Comparison of ENCODE assay signal across 1 cellular context in the genomic region with DNA sequence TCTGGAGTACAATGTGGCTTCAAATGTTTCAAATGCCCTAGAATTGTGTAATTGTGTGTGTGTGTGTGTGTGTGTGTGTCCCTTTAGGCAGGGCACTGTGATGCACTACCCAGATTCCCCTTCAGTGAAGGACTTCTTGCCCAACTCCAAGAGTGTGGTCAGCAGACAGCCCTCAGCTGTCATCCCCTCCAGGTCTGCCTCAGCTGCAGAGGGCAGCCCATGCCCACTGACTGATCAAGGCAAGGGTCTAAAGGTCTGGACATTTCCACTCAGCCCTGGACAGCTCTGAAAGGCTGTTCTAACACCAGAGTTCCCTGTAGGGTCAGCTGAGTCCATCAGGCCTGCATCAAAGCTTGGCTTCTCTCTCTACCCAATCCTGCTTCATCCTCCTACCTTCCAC.
TF ChIP-seq lines count a peak whose summit lies in the region.

No MANE protein-coding gene starts in this region.

TF ChIP-seq in HepG2, 621 proteins besides CTCF, POLR2A, EP300 and RAD21 (continued from another document):
- TF ChIP-seq, protein P1, sequence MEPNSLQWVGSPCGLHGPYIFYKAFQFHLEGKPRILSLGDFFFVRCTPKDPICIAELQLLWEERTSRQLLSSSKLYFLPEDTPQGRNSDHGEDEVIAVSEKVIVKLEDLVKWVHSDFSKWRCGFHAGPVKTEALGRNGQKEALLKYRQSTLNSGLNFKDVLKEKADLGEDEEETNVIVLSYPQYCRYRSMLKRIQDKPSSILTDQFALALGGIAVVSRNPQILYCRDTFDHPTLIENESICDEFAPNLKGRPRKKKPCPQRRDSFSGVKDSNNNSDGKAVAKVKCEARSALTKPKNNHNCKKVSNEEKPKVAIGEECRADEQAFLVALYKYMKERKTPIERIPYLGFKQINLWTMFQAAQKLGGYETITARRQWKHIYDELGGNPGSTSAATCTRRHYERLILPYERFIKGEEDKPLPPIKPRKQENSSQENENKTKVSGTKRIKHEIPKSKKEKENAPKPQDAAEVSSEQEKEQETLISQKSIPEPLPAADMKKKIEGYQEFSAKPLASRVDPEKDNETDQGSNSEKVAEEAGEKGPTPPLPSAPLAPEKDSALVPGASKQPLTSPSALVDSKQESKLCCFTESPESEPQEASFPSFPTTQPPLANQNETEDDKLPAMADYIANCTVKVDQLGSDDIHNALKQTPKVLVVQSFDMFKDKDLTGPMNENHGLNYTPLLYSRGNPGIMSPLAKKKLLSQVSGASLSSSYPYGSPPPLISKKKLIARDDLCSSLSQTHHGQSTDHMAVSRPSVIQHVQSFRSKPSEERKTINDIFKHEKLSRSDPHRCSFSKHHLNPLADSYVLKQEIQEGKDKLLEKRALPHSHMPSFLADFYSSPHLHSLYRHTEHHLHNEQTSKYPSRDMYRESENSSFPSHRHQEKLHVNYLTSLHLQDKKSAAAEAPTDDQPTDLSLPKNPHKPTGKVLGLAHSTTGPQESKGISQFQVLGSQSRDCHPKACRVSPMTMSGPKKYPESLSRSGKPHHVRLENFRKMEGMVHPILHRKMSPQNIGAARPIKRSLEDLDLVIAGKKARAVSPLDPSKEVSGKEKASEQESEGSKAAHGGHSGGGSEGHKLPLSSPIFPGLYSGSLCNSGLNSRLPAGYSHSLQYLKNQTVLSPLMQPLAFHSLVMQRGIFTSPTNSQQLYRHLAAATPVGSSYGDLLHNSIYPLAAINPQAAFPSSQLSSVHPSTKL (CRISPR knock-in tag; IDR thresholded peaks at IDR 0.05) = peak; percentile 53; the same call in 1 of the 2 replicates
- TF ChIP-seq, protein P2, sequence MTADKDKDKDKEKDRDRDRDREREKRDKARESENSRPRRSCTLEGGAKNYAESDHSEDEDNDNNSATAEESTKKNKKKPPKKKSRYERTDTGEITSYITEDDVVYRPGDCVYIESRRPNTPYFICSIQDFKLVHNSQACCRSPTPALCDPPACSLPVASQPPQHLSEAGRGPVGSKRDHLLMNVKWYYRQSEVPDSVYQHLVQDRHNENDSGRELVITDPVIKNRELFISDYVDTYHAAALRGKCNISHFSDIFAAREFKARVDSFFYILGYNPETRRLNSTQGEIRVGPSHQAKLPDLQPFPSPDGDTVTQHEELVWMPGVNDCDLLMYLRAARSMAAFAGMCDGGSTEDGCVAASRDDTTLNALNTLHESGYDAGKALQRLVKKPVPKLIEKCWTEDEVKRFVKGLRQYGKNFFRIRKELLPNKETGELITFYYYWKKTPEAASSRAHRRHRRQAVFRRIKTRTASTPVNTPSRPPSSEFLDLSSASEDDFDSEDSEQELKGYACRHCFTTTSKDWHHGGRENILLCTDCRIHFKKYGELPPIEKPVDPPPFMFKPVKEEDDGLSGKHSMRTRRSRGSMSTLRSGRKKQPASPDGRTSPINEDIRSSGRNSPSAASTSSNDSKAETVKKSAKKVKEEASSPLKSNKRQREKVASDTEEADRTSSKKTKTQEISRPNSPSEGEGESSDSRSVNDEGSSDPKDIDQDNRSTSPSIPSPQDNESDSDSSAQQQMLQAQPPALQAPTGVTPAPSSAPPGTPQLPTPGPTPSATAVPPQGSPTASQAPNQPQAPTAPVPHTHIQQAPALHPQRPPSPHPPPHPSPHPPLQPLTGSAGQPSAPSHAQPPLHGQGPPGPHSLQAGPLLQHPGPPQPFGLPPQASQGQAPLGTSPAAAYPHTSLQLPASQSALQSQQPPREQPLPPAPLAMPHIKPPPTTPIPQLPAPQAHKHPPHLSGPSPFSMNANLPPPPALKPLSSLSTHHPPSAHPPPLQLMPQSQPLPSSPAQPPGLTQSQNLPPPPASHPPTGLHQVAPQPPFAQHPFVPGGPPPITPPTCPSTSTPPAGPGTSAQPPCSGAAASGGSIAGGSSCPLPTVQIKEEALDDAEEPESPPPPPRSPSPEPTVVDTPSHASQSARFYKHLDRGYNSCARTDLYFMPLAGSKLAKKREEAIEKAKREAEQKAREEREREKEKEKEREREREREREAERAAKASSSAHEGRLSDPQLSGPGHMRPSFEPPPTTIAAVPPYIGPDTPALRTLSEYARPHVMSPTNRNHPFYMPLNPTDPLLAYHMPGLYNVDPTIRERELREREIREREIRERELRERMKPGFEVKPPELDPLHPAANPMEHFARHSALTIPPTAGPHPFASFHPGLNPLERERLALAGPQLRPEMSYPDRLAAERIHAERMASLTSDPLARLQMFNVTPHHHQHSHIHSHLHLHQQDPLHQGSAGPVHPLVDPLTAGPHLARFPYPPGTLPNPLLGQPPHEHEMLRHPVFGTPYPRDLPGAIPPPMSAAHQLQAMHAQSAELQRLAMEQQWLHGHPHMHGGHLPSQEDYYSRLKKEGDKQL (CRISPR knock-in tag; IDR thresholded peaks at IDR 0.05; ENCODE audit: low read depth) = no peak
- TF ChIP-seq, protein P3, sequence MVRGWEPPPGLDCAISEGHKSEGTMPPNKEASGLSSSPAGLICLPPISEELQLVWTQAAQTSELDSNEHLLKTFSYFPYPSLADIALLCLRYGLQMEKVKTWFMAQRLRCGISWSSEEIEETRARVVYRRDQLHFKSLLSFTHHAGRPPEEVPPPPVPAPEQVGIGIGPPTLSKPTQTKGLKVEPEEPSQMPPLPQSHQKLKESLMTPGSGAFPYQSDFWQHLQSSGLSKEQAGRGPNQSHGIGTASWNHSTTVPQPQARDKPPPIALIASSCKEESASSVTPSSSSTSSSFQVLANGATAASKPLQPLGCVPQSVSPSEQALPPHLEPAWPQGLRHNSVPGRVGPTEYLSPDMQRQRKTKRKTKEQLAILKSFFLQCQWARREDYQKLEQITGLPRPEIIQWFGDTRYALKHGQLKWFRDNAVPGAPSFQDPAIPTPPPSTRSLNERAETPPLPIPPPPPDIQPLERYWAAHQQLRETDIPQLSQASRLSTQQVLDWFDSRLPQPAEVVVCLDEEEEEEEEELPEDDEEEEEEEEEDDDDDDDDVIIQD (CRISPR knock-in tag; IDR thresholded peaks at IDR 0.05; ENCODE audit: low read depth) = peak; percentile 36; the same call in 1 of the 2 replicates
- TF ChIP-seq, protein P4, sequence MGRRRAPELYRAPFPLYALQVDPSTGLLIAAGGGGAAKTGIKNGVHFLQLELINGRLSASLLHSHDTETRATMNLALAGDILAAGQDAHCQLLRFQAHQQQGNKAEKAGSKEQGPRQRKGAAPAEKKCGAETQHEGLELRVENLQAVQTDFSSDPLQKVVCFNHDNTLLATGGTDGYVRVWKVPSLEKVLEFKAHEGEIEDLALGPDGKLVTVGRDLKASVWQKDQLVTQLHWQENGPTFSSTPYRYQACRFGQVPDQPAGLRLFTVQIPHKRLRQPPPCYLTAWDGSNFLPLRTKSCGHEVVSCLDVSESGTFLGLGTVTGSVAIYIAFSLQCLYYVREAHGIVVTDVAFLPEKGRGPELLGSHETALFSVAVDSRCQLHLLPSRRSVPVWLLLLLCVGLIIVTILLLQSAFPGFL (CRISPR knock-in tag; IDR thresholded peaks at IDR 0.05) = no peak
- TF ChIP-seq, protein P5, sequence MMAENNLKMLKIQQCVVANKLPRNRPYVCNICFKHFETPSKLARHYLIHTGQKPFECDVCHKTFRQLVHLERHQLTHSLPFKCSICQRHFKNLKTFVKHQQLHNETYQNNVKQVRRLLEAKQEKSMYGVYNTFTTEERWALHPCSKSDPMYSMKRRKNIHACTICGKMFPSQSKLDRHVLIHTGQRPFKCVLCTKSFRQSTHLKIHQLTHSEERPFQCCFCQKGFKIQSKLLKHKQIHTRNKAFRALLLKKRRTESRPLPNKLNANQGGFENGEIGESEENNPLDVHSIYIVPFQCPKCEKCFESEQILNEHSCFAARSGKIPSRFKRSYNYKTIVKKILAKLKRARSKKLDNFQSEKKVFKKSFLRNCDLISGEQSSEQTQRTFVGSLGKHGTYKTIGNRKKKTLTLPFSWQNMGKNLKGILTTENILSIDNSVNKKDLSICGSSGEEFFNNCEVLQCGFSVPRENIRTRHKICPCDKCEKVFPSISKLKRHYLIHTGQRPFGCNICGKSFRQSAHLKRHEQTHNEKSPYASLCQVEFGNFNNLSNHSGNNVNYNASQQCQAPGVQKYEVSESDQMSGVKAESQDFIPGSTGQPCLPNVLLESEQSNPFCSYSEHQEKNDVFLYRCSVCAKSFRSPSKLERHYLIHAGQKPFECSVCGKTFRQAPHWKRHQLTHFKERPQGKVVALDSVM (CRISPR knock-in tag; IDR thresholded peaks at IDR 0.05) = no peak
- TF ChIP-seq, protein P6, sequence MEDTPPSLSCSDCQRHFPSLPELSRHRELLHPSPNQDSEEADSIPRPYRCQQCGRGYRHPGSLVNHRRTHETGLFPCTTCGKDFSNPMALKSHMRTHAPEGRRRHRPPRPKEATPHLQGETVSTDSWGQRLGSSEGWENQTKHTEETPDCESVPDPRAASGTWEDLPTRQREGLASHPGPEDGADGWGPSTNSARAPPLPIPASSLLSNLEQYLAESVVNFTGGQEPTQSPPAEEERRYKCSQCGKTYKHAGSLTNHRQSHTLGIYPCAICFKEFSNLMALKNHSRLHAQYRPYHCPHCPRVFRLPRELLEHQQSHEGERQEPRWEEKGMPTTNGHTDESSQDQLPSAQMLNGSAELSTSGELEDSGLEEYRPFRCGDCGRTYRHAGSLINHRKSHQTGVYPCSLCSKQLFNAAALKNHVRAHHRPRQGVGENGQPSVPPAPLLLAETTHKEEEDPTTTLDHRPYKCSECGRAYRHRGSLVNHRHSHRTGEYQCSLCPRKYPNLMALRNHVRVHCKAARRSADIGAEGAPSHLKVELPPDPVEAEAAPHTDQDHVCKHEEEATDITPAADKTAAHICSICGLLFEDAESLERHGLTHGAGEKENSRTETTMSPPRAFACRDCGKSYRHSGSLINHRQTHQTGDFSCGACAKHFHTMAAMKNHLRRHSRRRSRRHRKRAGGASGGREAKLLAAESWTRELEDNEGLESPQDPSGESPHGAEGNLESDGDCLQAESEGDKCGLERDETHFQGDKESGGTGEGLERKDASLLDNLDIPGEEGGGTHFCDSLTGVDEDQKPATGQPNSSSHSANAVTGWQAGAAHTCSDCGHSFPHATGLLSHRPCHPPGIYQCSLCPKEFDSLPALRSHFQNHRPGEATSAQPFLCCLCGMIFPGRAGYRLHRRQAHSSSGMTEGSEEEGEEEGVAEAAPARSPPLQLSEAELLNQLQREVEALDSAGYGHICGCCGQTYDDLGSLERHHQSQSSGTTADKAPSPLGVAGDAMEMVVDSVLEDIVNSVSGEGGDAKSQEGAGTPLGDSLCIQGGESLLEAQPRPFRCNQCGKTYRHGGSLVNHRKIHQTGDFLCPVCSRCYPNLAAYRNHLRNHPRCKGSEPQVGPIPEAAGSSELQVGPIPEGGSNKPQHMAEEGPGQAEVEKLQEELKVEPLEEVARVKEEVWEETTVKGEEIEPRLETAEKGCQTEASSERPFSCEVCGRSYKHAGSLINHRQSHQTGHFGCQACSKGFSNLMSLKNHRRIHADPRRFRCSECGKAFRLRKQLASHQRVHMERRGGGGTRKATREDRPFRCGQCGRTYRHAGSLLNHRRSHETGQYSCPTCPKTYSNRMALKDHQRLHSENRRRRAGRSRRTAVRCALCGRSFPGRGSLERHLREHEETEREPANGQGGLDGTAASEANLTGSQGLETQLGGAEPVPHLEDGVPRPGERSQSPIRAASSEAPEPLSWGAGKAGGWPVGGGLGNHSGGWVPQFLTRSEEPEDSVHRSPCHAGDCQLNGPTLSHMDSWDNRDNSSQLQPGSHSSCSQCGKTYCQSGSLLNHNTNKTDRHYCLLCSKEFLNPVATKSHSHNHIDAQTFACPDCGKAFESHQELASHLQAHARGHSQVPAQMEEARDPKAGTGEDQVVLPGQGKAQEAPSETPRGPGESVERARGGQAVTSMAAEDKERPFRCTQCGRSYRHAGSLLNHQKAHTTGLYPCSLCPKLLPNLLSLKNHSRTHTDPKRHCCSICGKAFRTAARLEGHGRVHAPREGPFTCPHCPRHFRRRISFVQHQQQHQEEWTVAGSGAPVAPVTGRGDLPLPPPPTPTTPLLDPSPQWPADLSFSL (CRISPR knock-in tag; IDR thresholded peaks at IDR 0.05) = peak; percentile 84
- TF ChIP-seq ZNF543 (CRISPR knock-in tag; IDR thresholded peaks at IDR 0.05) = no peak
- TF ChIP-seq PTBP1 (IDR thresholded peaks at IDR 0.05; ENCODE audit: low read depth, low read length, poor library complexity, severe bottlenecking) = no peak
- TF ChIP-seq, protein P7, sequence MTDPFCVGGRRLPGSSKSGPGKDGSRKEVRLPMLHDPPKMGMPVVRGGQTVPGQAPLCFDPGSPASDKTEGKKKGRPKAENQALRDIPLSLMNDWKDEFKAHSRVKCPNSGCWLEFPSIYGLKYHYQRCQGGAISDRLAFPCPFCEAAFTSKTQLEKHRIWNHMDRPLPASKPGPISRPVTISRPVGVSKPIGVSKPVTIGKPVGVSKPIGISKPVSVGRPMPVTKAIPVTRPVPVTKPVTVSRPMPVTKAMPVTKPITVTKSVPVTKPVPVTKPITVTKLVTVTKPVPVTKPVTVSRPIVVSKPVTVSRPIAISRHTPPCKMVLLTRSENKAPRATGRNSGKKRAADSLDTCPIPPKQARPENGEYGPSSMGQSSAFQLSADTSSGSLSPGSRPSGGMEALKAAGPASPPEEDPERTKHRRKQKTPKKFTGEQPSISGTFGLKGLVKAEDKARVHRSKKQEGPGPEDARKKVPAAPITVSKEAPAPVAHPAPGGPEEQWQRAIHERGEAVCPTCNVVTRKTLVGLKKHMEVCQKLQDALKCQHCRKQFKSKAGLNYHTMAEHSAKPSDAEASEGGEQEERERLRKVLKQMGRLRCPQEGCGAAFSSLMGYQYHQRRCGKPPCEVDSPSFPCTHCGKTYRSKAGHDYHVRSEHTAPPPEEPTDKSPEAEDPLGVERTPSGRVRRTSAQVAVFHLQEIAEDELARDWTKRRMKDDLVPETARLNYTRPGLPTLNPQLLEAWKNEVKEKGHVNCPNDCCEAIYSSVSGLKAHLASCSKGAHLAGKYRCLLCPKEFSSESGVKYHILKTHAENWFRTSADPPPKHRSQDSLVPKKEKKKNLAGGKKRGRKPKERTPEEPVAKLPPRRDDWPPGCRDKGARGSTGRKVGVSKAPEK (CRISPR knock-in tag; IDR thresholded peaks at IDR 0.05; ENCODE audit: borderline replicate concordance) = no peak
- no peak for TF ChIP-seq ZNF180 (CRISPR knock-in tag; IDR thresholded peaks at IDR 0.05; ENCODE audit: borderline replicate concordance, low read depth)
- TF ChIP-seq, protein P8, sequence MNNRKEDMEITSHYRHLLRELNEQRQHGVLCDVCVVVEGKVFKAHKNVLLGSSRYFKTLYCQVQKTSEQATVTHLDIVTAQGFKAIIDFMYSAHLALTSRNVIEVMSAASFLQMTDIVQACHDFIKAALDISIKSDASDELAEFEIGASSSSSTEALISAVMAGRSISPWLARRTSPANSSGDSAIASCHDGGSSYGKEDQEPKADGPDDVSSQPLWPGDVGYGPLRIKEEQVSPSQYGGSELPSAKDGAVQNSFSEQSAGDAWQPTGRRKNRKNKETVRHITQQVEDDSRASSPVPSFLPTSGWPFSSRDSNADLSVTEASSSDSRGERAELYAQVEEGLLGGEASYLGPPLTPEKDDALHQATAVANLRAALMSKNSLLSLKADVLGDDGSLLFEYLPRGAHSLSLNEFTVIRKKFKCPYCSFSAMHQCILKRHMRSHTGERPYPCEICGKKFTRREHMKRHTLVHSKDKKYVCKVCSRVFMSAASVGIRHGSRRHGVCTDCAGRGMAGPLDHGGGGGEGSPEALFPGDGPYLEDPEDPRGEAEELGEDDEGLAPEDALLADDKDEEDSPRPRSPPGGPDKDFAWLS (CRISPR knock-in tag; IDR thresholded peaks at IDR 0.05; ENCODE audit: borderline replicate concordance) = no peak
